ENCODE assay signal across 1 cellular context in genomic region chr18:23151414-23152099, GRCh38.
TF ChIP-seq lines count a peak whose summit lies in the region.

No MANE protein-coding gene starts in this region.

TF ChIP-seq in GM12878, 131 proteins besides CTCF, POLR2A, EP300 and RAD21 (continued from another document):
- TF ChIP-seq MEF2A (IDR thresholded peaks at IDR 0.05; ENCODE audit: insufficient read depth, low read depth, low read length) (no peak), STAT3 (IDR thresholded peaks at IDR 0.05; ENCODE audit: low read depth, low read length) (no peak), EED (IDR thresholded peaks at IDR 0.05; ENCODE audit: low read depth) (no peak), YBX1 (IDR thresholded peaks at IDR 0.05) (no peak), MXI1 (IDR thresholded peaks at IDR 0.05; ENCODE audit: low read depth, low read length) (no peak)
